ENCODE assay signal across 10 cellular contexts in the genomic region with DNA sequence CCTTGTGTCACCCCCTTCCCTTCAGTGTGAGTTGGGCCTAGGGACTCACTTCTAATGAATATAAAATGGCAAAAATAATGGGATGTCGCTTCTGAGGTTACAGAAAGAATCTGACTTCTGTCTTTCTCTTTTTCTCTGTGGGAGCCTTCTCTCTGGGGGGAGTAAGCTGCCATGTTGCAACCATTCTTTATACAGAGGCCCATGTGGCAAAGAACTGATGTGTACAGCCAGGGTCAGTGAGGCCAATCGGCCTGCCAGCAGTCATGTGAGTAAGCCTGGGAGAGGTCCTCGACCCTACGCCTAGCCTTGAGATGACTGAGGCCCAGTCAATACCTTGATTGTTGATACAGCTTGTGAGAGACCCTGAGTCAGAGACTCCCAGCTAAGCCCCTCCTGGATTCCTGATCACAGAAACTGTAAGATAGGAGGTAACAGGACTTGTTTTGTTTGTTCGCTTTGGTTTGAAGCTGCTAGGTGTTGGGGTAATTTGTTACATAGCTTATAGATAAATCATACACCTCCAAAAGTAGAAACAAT. TPM values are rescaled to one million over a fixed set of nuclear protein-coding genes. Genes with fewer than 3 reads are reported as not detected.
DNase-seq lines count a peak whose midpoint lies in the region; ATAC-seq, FAIRE-seq and TF ChIP-seq lines count a peak whose summit lies in the region.
"Had no signal": no experiment of that assay in that cellular context is flagged by ENCODE, and none has a peak within 500 bp of the region (broad histone marks: within the 10 kb centered on the region; RNA-seq: fewer than 3 reads in every experiment).

No MANE protein-coding gene starts in this region.

- ATAC-seq in Right ventricle myocardium inferior, result no peak
- no peak for ATAC-seq in left ventricle myocardium superior
- ATAC-seq in GM18861 (IDR thresholded peaks at IDR 0.05; ENCODE audit: unreplicated experiment), result no peak

- H3K4me1 ChIP-seq in kidney (ENCODE audit: control insufficient read depth in 1 of 2, insufficient read depth in 1 of 2, low read depth in 1 of 2, low read length in 2 of 2) (peaks cover 13 to 16% of the 10 kb centered on the region in 2 donors), tibial nerve (peaks cover 0 to 31% (median 15%) of the 10 kb centered on the region in 4 donors)

- H3K9me3 ChIP-seq in kidney (ENCODE audit: control insufficient read depth in 1 of 2, low read length in 2 of 2) (peaks cover 0 to 3% of the 10 kb centered on the region in 2 donors), tibial nerve (no peaks in the 10 kb centered on the region)

- H3K27me3 ChIP-seq in tibial nerve, result no peaks in the 10 kb centered on the region

- 37 to 43% methylated on average over 4 to 5 of the region's 5 CpGs for WGBS in tibial nerve, 2 donors

- TF ChIP-seq CTCF in kidney (IDR thresholded peaks at IDR 0.05; ENCODE audit: borderline replicate concordance, extremely low read depth, insufficient read depth) (no peak), tibial nerve (IDR thresholded peaks at IDR 0.05) (no peak), GM10248 (IDR thresholded peaks at IDR 0.05; ENCODE audit: control extremely low read depth, extremely low read depth, low read depth, missing control alignments) (no peak)

- CTCF ChIA-PET in GM10248 (lab: Yijun Ruan, JAX), result interaction anchor here (1.5 to 3.9 kb wide), 6 partner anchors 8 to 127 kb away, joined by 3 to 28 read pairs (median 7); no protein-coding TSS in a partner anchor

- POLR2A ChIA-PET in GM10248 (lab: Yijun Ruan, JAX), result no interaction called here

- H3K27ac ChIP-seq in kidney (ENCODE audit: low read depth in 2 of 2, low read length in 2 of 2) (peak overlapping the region in 1 of 2 donors; percentile 96), tibial nerve (peak overlapping the region in 3 of 4 donors; percentile 92 to 96 (median 94))

- H3K36me3 ChIP-seq in kidney (ENCODE audit: control insufficient read depth in 1 of 2, insufficient read depth in 2 of 2, low read length in 2 of 2) (no peaks in the 10 kb centered on the region), tibial nerve (no peaks in the 10 kb centered on the region)

- no peak for FAIRE-seq in kidney (lab: Jason Lieb, UNC)
- no peak for FAIRE-seq in GM19239 (lab: Jason Lieb, UNC)
- FAIRE-seq: endometrium had no signal

- no peak for TF ChIP-seq EP300 in tibial nerve (IDR thresholded peaks at IDR 0.05)

- TF ChIP-seq POLR2A in tibial nerve (IDR thresholded peaks at IDR 0.05), result no peak

- H3K4me3 ChIP-seq in kidney (ENCODE audit: low read length in 2 of 2) (peak overlapping the region; percentile 81 to 98), tibial nerve (peak overlapping the region in 3 of 4 donors; percentile 77 to 97 (median 88))

- intact Hi-C loops in Right ventricle myocardium inferior (cut with DNase I), result loop anchor here (5.0 to 10.0 kb wide), 2 partner anchors 122 to 505 kb away; no protein-coding TSS in a partner anchor
- intact Hi-C loops in left ventricle myocardium superior (cut with micrococcal nuclease), result no loop called here
- intact Hi-C loops in kidney (cut with DNase I), result no loop called here

- DNase-seq in Right ventricle myocardium inferior (ENCODE audit: missing footprints) (peak; percentile 41), left ventricle myocardium superior (no peak), amniotic epithelial cell (ENCODE audit: low read depth) (peak; percentile 53), kidney (peak; percentile 59), tibial nerve (ENCODE audit: low spot score in 2 of 2) (no peak), GM19239 (ENCODE audit: insufficient read length, low spot score) (no peak), GM10248 (ENCODE audit: extremely low spot score) (no peak)
- DNase-seq: GDM1 had no signal

- H3K9ac ChIP-seq in kidney (ENCODE audit: low read length in 2 of 2), result peak overlapping the region; percentile 45 to 47

RNA-seq across cellular contexts. Expression of gene TCAF1, which starts 1.7 kb away (rescaled TPM):
- total RNA-seq in Right ventricle myocardium inferior (38.7 TPM), left ventricle myocardium superior (35.9 TPM), kidney (37.2 TPM), tibial nerve (10 to 100 TPM; 32.7 to 61.2 (median 44.4) TPM)
- polyA plus RNA-seq in kidney (ENCODE audit: insufficient read depth, low read depth, low replicate concordance), result 12.2 TPM

RNA-seq across cellular contexts. Expression of gene OR2F2, which starts 34.7 kb away (rescaled TPM):
- total RNA-seq in Right ventricle myocardium inferior (not detected), left ventricle myocardium superior (not detected), kidney (not detected), tibial nerve (not detected)
- polyA plus RNA-seq in kidney (ENCODE audit: insufficient read depth, low read depth, low replicate concordance), result not detected

RNA-seq across cellular contexts. Expression of gene OR2F1, which starts 54.3 kb away (rescaled TPM):
- not detected for total RNA-seq in Right ventricle myocardium inferior
- not detected for total RNA-seq in left ventricle myocardium superior
- not detected for total RNA-seq in kidney
- polyA plus RNA-seq in kidney (ENCODE audit: insufficient read depth, low read depth, low replicate concordance), result not detected
- total RNA-seq in tibial nerve, result not detected

Comparison
In these comparisons a context has a peak if more than half of its experiments do, and no peak if none do; other contexts are left out.
1. DNase-seq: peak in Right ventricle myocardium inferior (single experiment), amniotic epithelial cell (single experiment) and kidney (single experiment); none in left ventricle myocardium superior (single experiment), tibial nerve (0 of 2), GM19239 (single experiment) and GM10248 (single experiment).